ENCODE assay signal across 1 cellular context in genomic region chr9:125878241-125878640, GRCh38.
TF ChIP-seq lines count a peak whose summit lies in the region.

No MANE protein-coding gene starts in this region.

TF ChIP-seq in GM23338, 12 proteins besides CTCF, POLR2A, EP300 and RAD21 (continued from another document):
- no peak for TF ChIP-seq ZNF462 (CRISPR knock-in tag; IDR thresholded peaks at IDR 0.05)
- TF ChIP-seq, protein P1, sequence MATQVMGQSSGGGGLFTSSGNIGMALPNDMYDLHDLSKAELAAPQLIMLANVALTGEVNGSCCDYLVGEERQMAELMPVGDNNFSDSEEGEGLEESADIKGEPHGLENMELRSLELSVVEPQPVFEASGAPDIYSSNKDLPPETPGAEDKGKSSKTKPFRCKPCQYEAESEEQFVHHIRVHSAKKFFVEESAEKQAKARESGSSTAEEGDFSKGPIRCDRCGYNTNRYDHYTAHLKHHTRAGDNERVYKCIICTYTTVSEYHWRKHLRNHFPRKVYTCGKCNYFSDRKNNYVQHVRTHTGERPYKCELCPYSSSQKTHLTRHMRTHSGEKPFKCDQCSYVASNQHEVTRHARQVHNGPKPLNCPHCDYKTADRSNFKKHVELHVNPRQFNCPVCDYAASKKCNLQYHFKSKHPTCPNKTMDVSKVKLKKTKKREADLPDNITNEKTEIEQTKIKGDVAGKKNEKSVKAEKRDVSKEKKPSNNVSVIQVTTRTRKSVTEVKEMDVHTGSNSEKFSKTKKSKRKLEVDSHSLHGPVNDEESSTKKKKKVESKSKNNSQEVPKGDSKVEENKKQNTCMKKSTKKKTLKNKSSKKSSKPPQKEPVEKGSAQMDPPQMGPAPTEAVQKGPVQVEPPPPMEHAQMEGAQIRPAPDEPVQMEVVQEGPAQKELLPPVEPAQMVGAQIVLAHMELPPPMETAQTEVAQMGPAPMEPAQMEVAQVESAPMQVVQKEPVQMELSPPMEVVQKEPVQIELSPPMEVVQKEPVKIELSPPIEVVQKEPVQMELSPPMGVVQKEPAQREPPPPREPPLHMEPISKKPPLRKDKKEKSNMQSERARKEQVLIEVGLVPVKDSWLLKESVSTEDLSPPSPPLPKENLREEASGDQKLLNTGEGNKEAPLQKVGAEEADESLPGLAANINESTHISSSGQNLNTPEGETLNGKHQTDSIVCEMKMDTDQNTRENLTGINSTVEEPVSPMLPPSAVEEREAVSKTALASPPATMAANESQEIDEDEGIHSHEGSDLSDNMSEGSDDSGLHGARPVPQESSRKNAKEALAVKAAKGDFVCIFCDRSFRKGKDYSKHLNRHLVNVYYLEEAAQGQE (IDR thresholded peaks at IDR 0.05; ENCODE audit: unreplicated experiment) = no peak
- TF ChIP-seq, protein P2, sequence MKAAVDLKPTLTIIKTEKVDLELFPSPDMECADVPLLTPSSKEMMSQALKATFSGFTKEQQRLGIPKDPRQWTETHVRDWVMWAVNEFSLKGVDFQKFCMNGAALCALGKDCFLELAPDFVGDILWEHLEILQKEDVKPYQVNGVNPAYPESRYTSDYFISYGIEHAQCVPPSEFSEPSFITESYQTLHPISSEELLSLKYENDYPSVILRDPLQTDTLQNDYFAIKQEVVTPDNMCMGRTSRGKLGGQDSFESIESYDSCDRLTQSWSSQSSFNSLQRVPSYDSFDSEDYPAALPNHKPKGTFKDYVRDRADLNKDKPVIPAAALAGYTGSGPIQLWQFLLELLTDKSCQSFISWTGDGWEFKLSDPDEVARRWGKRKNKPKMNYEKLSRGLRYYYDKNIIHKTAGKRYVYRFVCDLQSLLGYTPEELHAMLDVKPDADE (IDR thresholded peaks at IDR 0.05) = no peak
- TF ChIP-seq EZH2phosphoT487 (IDR thresholded peaks at IDR 0.05; ENCODE audit: unreplicated experiment) = no peak
- TF ChIP-seq EZH2 (IDR thresholded peaks at IDR 0.05; ENCODE audit: low read depth, unreplicated experiment) = no peak
- no peak for TF ChIP-seq STAT1 (IDR thresholded peaks at IDR 0.05; ENCODE audit: unreplicated experiment)
- no peak for TF ChIP-seq NANOG (IDR thresholded peaks at IDR 0.05; ENCODE audit: borderline replicate concordance)
- TF ChIP-seq JUNB (IDR thresholded peaks at IDR 0.05; ENCODE audit: unreplicated experiment) = no peak
- TF ChIP-seq CREB1 (CRISPR knock-in tag; IDR thresholded peaks at IDR 0.05; ENCODE audit: low read depth) = no peak
- no peak for TF ChIP-seq POLR2AphosphoS5 (IDR thresholded peaks at IDR 0.05; ENCODE audit: low read depth)
